ENCODE assay signal across 18 cellular contexts in the genomic region with DNA sequence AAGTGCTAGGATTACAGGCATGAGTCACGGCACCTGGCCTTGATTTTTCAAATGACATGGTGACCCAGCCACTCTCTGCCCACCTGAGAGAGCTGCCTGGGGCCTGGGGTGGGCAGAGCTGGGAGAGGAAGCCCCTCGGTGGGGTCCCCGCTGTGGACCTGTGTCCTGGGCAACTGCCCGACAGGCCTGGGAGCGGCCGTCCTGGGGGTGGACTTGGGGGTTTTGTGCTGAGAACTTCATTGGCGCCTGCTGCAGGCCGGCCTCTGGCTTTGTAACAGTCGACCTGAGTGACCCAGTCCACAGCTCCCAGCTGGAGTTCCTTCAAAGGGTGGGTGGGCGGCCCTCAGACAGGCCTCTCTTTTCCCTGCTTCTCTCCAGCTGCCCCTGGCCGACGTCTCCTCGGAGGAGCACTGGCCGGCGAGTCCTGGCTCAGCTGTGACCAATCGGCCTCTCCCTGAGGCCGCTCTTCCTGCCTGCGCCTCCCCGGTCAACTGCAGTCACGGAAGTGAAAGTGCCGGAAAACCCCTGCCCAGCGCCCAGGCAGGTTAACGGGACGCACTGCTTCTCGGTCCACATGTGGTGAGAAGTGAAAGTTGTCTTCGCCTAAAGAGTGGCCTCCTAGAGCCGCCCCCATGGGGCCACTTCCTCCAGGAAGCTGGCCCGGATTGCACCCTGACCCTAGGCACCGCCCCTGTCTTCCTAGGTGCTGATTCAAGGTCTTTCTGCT. TPM values are rescaled to one million over a fixed set of nuclear protein-coding genes. Genes with fewer than 3 reads are reported as not detected.
A peak's percentile ranks its signal among the peaks of the same experiment; 100 is the strongest.
DNase-seq lines count a peak whose midpoint lies in the region; ATAC-seq and TF ChIP-seq lines count a peak whose summit lies in the region.
"Had no signal": no experiment of that assay in that cellular context is flagged by ENCODE, and none has a peak within 500 bp of the region (broad histone marks: within the 10 kb centered on the region; RNA-seq: fewer than 3 reads in every experiment).

No MANE protein-coding gene starts in this region.

- intact Hi-C loops in Right ventricle myocardium inferior (cut with DNase I) (no loop called here), transverse colon (cut with DNase I; ENCODE audit: low total_unique reads) (no loop called here)
- intact Hi-C loops in dendritic cell treated with granulocyte-macrophage colony-stimulating factor and Interleukin-4, amounts not matched to agents 40 ng/mL and 50 ng/mL, for 4 days (cut with micrococcal nuclease), result loop anchor here (5.0 to 10.0 kb wide), 2 partner anchors 34 to 143 kb away; no protein-coding TSS in a partner anchor

- CTCF ChIA-PET in activated CD4-positive, alpha-beta T cell treated with anti-CD3 and anti-CD28 coated beads, Interleukin-2, amount 10 ng/mL, durations not matched to agents 7 days and 5 days (lab: Charles Lee), result interaction anchor here (1.0 kb wide), 1 partner anchor 246 kb away, joined by 3 read pairs; a partner anchor contains a TSS

- 49% methylated on average over 28 of the region's 29 CpGs; no CpG with 5 or more reads in 1 of the 2 donors for WGBS in transverse colon (ENCODE audit: low coverage in 1 of 2), 2 donors

- H3K27me3 Mint-ChIP-seq in dendritic cell treated with granulocyte-macrophage colony-stimulating factor and Interleukin-4, amounts not matched to agents 40 ng/mL and 50 ng/mL, for 4 days, result peaks cover 70% of the 10 kb centered on the region
- peaks cover 14% of the 10 kb centered on the region for H3K27me3 Mint-ChIP-seq in activated CD4-positive, alpha-beta T cell treated with anti-CD3 and anti-CD28 coated beads, Interleukin-2, amount 10 ng/mL, durations not matched to agents 7 days and 5 days
- H3K27me3 Mint-ChIP-seq in immature natural killer cell (ENCODE audit: low read depth in 3 of 3), result peaks cover 0 to 5% (median 2%) of the 10 kb centered on the region in 3 donors

- peak overlapping the region; percentile 78 for H3K27ac Mint-ChIP-seq in dendritic cell treated with granulocyte-macrophage colony-stimulating factor and Interleukin-4, amounts not matched to agents 40 ng/mL and 50 ng/mL, for 4 days
- no peak overlapping the region for H3K27ac Mint-ChIP-seq in activated CD4-positive, alpha-beta T cell treated with anti-CD3 and anti-CD28 coated beads, Interleukin-2, amount 10 ng/mL, durations not matched to agents 7 days and 5 days
- no peak overlapping the region for H3K27ac Mint-ChIP-seq in immature natural killer cell
- H3K27ac Mint-ChIP-seq: activated naive CD8-positive, alpha-beta T cell treated with anti-CD3 and anti-CD28 coated beads, Interleukin-2, amount 50 U/mL, for 24 hours; progenitor cell of endocrine pancreas; T-helper 2 cell treated with Interferon-gamma antibody and Interleukin-4, amounts not matched to agents 5 μg/mL and 100 μg/mL, for 36 hours had no signal

- H3K36me3 ChIP-seq in right atrium auricular region (no peaks in the 10 kb centered on the region), transverse colon (no peaks in the 10 kb centered on the region)

- H3K4me3 ChIP-seq in right atrium auricular region, result no peak overlapping the region
- H3K4me3 ChIP-seq in transverse colon, result no peak overlapping the region

- H3K4me1 Mint-ChIP-seq in dendritic cell treated with granulocyte-macrophage colony-stimulating factor and Interleukin-4, amounts not matched to agents 40 ng/mL and 50 ng/mL, for 4 days (ENCODE audit: low read depth), result peaks cover 96% of the 10 kb centered on the region
- peaks cover 9% of the 10 kb centered on the region for H3K4me1 Mint-ChIP-seq in activated CD4-positive, alpha-beta T cell treated with anti-CD3 and anti-CD28 coated beads, Interleukin-2, amount 10 ng/mL, durations not matched to agents 7 days and 5 days
- H3K4me1 Mint-ChIP-seq in immature natural killer cell, result peaks cover 3 to 5% of the 10 kb centered on the region in 2 donors

- H3K9me3 ChIP-seq in right atrium auricular region (no peaks in the 10 kb centered on the region), transverse colon (no peaks in the 10 kb centered on the region)

- in situ Hi-C loops in transverse colon (cut with MboI; ENCODE audit: low pct_ligation_motif_present in 1 of 4, low pct_unique_long_range_greater_than_20kb in 1 of 4, low sequenced_read_pairs in 3 of 4), result no loop called here

- H3K27me3 ChIP-seq in right atrium auricular region (peaks cover 0 to 9% of the 10 kb centered on the region in 2 donors), transverse colon (peaks cover 70% of the 10 kb centered on the region)

- peak overlapping the region; percentile 42 for H3K4me3 Mint-ChIP-seq in dendritic cell treated with granulocyte-macrophage colony-stimulating factor and Interleukin-4, amounts not matched to agents 40 ng/mL and 50 ng/mL, for 4 days
- H3K4me3 Mint-ChIP-seq in activated CD4-positive, alpha-beta T cell treated with anti-CD3 and anti-CD28 coated beads, Interleukin-2, amount 10 ng/mL, durations not matched to agents 7 days and 5 days, result no peak overlapping the region
- H3K4me3 Mint-ChIP-seq in immature natural killer cell, result no peak overlapping the region
- H3K4me3 Mint-ChIP-seq: activated naive CD8-positive, alpha-beta T cell treated with anti-CD3 and anti-CD28 coated beads, Interleukin-2, amount 50 U/mL, for 24 hours; T-helper 2 cell treated with Interferon-gamma antibody and Interleukin-4, amounts not matched to agents 5 μg/mL and 100 μg/mL, for 36 hours had no signal

- no peak overlapping the region for H3K27ac ChIP-seq in right atrium auricular region
- no peak overlapping the region for H3K27ac ChIP-seq in transverse colon

- TF ChIP-seq POLR2A in transverse colon (IDR thresholded peaks at IDR 0.05), result no peak

- peaks cover 54% of the 10 kb centered on the region for H3K36me3 Mint-ChIP-seq in dendritic cell treated with granulocyte-macrophage colony-stimulating factor and Interleukin-4, amounts not matched to agents 40 ng/mL and 50 ng/mL, for 4 days (ENCODE audit: low read depth)
- no peaks in the 10 kb centered on the region for H3K36me3 Mint-ChIP-seq in activated CD4-positive, alpha-beta T cell treated with anti-CD3 and anti-CD28 coated beads, Interleukin-2, amount 10 ng/mL, durations not matched to agents 7 days and 5 days (ENCODE audit: low read depth)
- H3K36me3 Mint-ChIP-seq in immature natural killer cell, result no peaks in the 10 kb centered on the region

- ATAC-seq in Right ventricle myocardium inferior (peak; percentile 23), HG03045 (IDR thresholded peaks at IDR 0.05; ENCODE audit: unreplicated experiment) (peak; percentile 17), GM18867 (IDR thresholded peaks at IDR 0.05; ENCODE audit: unreplicated experiment) (no peak)
- ATAC-seq: activated naive CD8-positive, alpha-beta T cell treated with anti-CD3 and anti-CD28 coated beads, Interleukin-2, amount 50 U/mL, for 24 hours had no signal

- no peak for TF ChIP-seq EP300 in transverse colon (IDR thresholded peaks at IDR 0.05; ENCODE audit: low read depth)

- no peak for TF ChIP-seq CTCF in right atrium auricular region (IDR thresholded peaks at IDR 0.05)
- TF ChIP-seq CTCF in transverse colon (IDR thresholded peaks at IDR 0.05), result no peak

- no peaks in the 10 kb centered on the region for H3K9me3 Mint-ChIP-seq in dendritic cell treated with granulocyte-macrophage colony-stimulating factor and Interleukin-4, amounts not matched to agents 40 ng/mL and 50 ng/mL, for 4 days
- no peaks in the 10 kb centered on the region for H3K9me3 Mint-ChIP-seq in activated CD4-positive, alpha-beta T cell treated with anti-CD3 and anti-CD28 coated beads, Interleukin-2, amount 10 ng/mL, durations not matched to agents 7 days and 5 days
- H3K9me3 Mint-ChIP-seq in immature natural killer cell, result no peaks in the 10 kb centered on the region
- H3K9me3 Mint-ChIP-seq: activated naive CD8-positive, alpha-beta T cell treated with anti-CD3 and anti-CD28 coated beads, Interleukin-2, amount 50 U/mL, for 24 hours; T-helper 2 cell treated with Interferon-gamma antibody and Interleukin-4, amounts not matched to agents 5 μg/mL and 100 μg/mL, for 36 hours had no signal

- peak; percentile 85 for DNase-seq in Right ventricle myocardium inferior (ENCODE audit: missing footprints)
- DNase-seq in right atrium auricular region (ENCODE audit: low spot score), result no peak
- DNase-seq in transverse colon, result peak; percentile 70
- no peak for DNase-seq in activated CD4-positive, alpha-beta T cell treated with anti-CD3 and anti-CD28 coated beads, Interleukin-2, amount 10 ng/mL, durations not matched to agents 7 days and 5 days
- no peak for DNase-seq in immature natural killer cell
- DNase-seq: activated naive CD8-positive, alpha-beta T cell treated with anti-CD3 and anti-CD28 coated beads, Interleukin-2, amount 50 U/mL, for 24 hours; effector CD8-positive, alpha-beta T cell; EL; glutamatergic neuron; NK-92 treated with Interleukin-12 subunit alpha and Interleukin-12 subunit beta, amount 100 ng/mL, for 24 hours; stimulated activated CD4-positive, alpha-beta T cell treated with anti-CD3 and anti-CD28 coated beads, Interleukin-4, amount 100 ng/mL, for 24 hours had no signal

- H3K4me1 ChIP-seq in right atrium auricular region (peaks cover 0 to 3% of the 10 kb centered on the region in 2 donors), transverse colon (peaks cover 0 to 5% (median 3%) of the 10 kb centered on the region in 4 donors)

- POLR2A ChIA-PET in activated CD4-positive, alpha-beta T cell treated with anti-CD3 and anti-CD28 coated beads, Interleukin-2, amount 10 ng/mL, durations not matched to agents 7 days and 5 days (lab: Charles Lee), result no interaction called here

RNA-seq across cellular contexts. Expression of a gene that starts 5.5 kb away (rescaled TPM):
- total RNA-seq in Right ventricle myocardium inferior (11.1 TPM), right atrium auricular region (1 to 10 TPM; 1.1 to 2.6 TPM), transverse colon (10 to 100 TPM in 1 of 4 donors, 1 to 10 TPM in 3; 4.0 to 18.5 (median 5.5) TPM)
- total RNA-seq in activated CD4-positive, alpha-beta T cell treated with anti-CD3 and anti-CD28 coated beads, Interleukin-2, amount 10 ng/mL, durations not matched to agents 7 days and 5 days, result not detected
- under 1 TPM in 2 of 3 donors, not detected in 1; 0.49 to 0.76 TPM for polyA plus RNA-seq in immature natural killer cell
- total RNA-seq: activated CD8-positive, alpha-beta memory T cell treated with anti-CD3 and anti-CD28 coated beads for 36 hours; lung microvascular endothelial cell had no signal

Comparison
In these comparisons a context has a peak if more than half of its experiments do, and no peak if none do; other contexts are left out.
1. DNase-seq: peak in Right ventricle myocardium inferior (single experiment) and transverse colon (single experiment); none in right atrium auricular region (single experiment), activated CD4-positive, alpha-beta T cell treated with anti-CD3 and anti-CD28 coated beads, Interleukin-2, amount 10 ng/mL, durations not matched to agents 7 days and 5 days (single experiment) and immature natural killer cell (0 of 3).